1 cellular context compared by ENCODE assay signal in the genomic region with DNA sequence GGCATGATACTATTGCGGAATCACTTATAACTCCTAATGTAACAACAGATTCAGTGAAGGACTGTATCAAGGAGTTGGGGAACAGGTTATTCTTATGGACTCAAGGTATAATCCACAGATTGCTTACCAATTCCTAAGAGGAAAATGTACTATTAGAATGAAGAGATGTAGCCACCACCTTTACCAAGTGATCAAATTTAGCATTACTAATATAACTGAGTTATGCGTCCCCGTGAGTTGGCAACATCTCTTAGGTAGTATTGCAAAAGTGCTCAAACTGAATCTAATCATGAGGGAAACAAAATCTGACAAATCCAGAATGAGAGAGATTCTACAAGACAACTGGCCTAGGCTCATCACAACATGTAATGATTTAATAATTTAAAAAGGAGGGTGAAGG.
TF ChIP-seq lines count a peak whose summit lies in the region.

No MANE protein-coding gene starts in this region.

TF ChIP-seq in HepG2, 621 proteins besides CTCF, POLR2A, EP300 and RAD21:
- 0 out of 2 replicates have a peak, but pooled peaks have one; percentile 11 for TF ChIP-seq NFIC (IDR thresholded peaks at IDR 0.05; ENCODE audit: low read length)
- 0 out of 2 replicates have a peak, but pooled peaks have one; percentile 8 for TF ChIP-seq GZF1 (CRISPR knock-in tag; IDR thresholded peaks at IDR 0.05)
- TF ChIP-seq MED13 (CRISPR knock-in tag; IDR thresholded peaks at IDR 0.05): no peak
- 0 out of 2 replicates have a peak, but pooled peaks have one; percentile 53 for TF ChIP-seq CEBPB (IDR thresholded peaks at IDR 0.05; ENCODE audit: borderline replicate concordance, low read depth, low read length)
- TF ChIP-seq POLR2AphosphoS5 (IDR thresholded peaks at IDR 0.05; ENCODE audit: low read depth, low read length): 0 out of 2 replicates have a peak, but pooled peaks have one; percentile 15
- TF ChIP-seq ZNF101 (CRISPR knock-in tag; IDR thresholded peaks at IDR 0.05; ENCODE audit: borderline replicate concordance, low read depth): no peak
- TF ChIP-seq ZNF460 (CRISPR knock-in tag; IDR thresholded peaks at IDR 0.05; ENCODE audit: borderline replicate concordance): no peak
- no peak for TF ChIP-seq HOXA9 (CRISPR knock-in tag; IDR thresholded peaks at IDR 0.05; ENCODE audit: borderline replicate concordance)
- no peak for TF ChIP-seq ZNF788 (CRISPR knock-in tag; IDR thresholded peaks at IDR 0.05; ENCODE audit: borderline replicate concordance)
- no peak for TF ChIP-seq ZNF605 (CRISPR knock-in tag; IDR thresholded peaks at IDR 0.05)
